In the genomic region with DNA sequence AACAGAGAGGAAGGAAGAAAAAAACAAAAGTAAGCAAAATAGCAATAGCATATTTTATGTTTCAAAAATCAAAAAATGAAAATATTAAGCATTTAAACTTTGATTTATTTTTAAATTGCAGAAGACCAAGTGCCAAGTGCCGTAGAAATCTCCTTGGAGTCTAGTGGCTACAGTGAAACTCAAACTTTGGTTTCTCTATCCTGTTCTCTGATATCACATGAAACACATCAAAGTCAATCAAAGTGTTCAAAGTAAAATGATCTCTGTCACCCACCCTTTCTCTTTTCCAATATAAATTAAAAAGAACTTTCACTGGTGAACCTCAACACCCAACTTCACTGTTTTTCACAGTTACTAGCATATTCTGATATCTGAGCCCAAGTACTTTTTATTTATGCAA, we compare ENCODE assay signal across 15 cellular contexts.
A peak's percentile ranks its signal among the peaks of the same experiment; 100 is the strongest.
DNase-seq lines count a peak whose midpoint lies in the region; ATAC-seq and TF ChIP-seq lines count a peak whose summit lies in the region.
"Had no signal": no experiment of that assay in that cellular context is flagged by ENCODE, and none has a peak within 500 bp of the region (broad histone marks: within the 10 kb centered on the region; RNA-seq: fewer than 3 reads in every experiment).

No MANE protein-coding gene starts in this region.

- H3K4me1 ChIP-seq in CD8-positive, alpha-beta memory T cell (ENCODE audit: insufficient read depth, low read length): peaks cover 49% of the 10 kb centered on the region

- peaks cover 78% of the 10 kb centered on the region for H3K4me1 Mint-ChIP-seq in activated T-cell treated with anti-CD3 and anti-CD28 coated beads, Interleukin-2, amount 50 U/mL, for 24 hours (ENCODE audit: low read depth)
- H3K4me1 Mint-ChIP-seq in activated T-cell treated with anti-CD3 and anti-CD28 coated beads, Interleukin-2, amount 50 U/mL, for 4 hours (ENCODE audit: low read depth): peaks cover 74% of the 10 kb centered on the region
- peaks cover 40 to 63% (median 52%) of the 10 kb centered on the region in 3 donors for H3K4me1 Mint-ChIP-seq in CD8-positive, alpha-beta memory T cell
- H3K4me1 Mint-ChIP-seq in activated CD4-positive, alpha-beta memory T cell treated with anti-CD3 and anti-CD28 coated beads, Interleukin-2, amount 10 ng/mL, durations not matched to agents 7 days and 5 days: peaks cover 40% of the 10 kb centered on the region
- H3K4me1 Mint-ChIP-seq in activated naive CD8-positive, alpha-beta T cell treated with anti-CD3 and anti-CD28 coated beads, Interleukin-2, amount 50 U/mL, for 24 hours: peaks cover 83% of the 10 kb centered on the region
- no peaks in the 10 kb centered on the region for H3K4me1 Mint-ChIP-seq in glutamatergic neuron (ENCODE audit: low read depth, unreplicated experiment)
- H3K4me1 Mint-ChIP-seq: CD14-positive monocyte had no signal

- peaks cover 92% of the 10 kb centered on the region for H3K36me3 Mint-ChIP-seq in activated T-cell treated with anti-CD3 and anti-CD28 coated beads, Interleukin-2, amount 50 U/mL, for 24 hours (ENCODE audit: low read depth)
- peaks cover 43% of the 10 kb centered on the region for H3K36me3 Mint-ChIP-seq in activated T-cell treated with anti-CD3 and anti-CD28 coated beads, Interleukin-2, amount 50 U/mL, for 4 hours (ENCODE audit: insufficient read depth)
- H3K36me3 Mint-ChIP-seq in CD8-positive, alpha-beta memory T cell: peaks cover 3 to 46% (median 9%) of the 10 kb centered on the region in 3 donors
- peaks cover 35% of the 10 kb centered on the region for H3K36me3 Mint-ChIP-seq in activated CD4-positive, alpha-beta memory T cell treated with anti-CD3 and anti-CD28 coated beads, Interleukin-2, amount 10 ng/mL, durations not matched to agents 7 days and 5 days (ENCODE audit: low read depth)
- H3K36me3 Mint-ChIP-seq in activated naive CD8-positive, alpha-beta T cell treated with anti-CD3 and anti-CD28 coated beads, Interleukin-2, amount 50 U/mL, for 24 hours (ENCODE audit: low read depth): peaks cover 49% of the 10 kb centered on the region
- no peaks in the 10 kb centered on the region for H3K36me3 Mint-ChIP-seq in glutamatergic neuron (ENCODE audit: unreplicated experiment)
- H3K36me3 Mint-ChIP-seq: CD14-positive monocyte had no signal

- H3K27me3 ChIP-seq in CD8-positive, alpha-beta memory T cell (ENCODE audit: insufficient read depth, low read length, poor library complexity, severe bottlenecking): no peaks in the 10 kb centered on the region

- H3K4me3 Mint-ChIP-seq in activated T-cell treated with anti-CD3 and anti-CD28 coated beads, Interleukin-2, amount 50 U/mL, for 24 hours: no peak overlapping the region
- H3K4me3 Mint-ChIP-seq in activated T-cell treated with anti-CD3 and anti-CD28 coated beads, Interleukin-2, amount 50 U/mL, for 4 hours: no peak overlapping the region
- peak overlapping the region in 4 of 7 donors; percentile 4 to 38 (median 14) for H3K4me3 Mint-ChIP-seq in CD8-positive, alpha-beta memory T cell
- H3K4me3 Mint-ChIP-seq in activated CD4-positive, alpha-beta memory T cell treated with anti-CD3 and anti-CD28 coated beads, Interleukin-2, amount 10 ng/mL, durations not matched to agents 7 days and 5 days: no peak overlapping the region
- H3K4me3 Mint-ChIP-seq in activated naive CD8-positive, alpha-beta T cell treated with anti-CD3 and anti-CD28 coated beads, Interleukin-2, amount 50 U/mL, for 24 hours: no peak overlapping the region
- no peak overlapping the region for H3K4me3 Mint-ChIP-seq in glutamatergic neuron (ENCODE audit: unreplicated experiment)
- H3K4me3 Mint-ChIP-seq: CD14-positive monocyte had no signal

- H3K9me3 ChIP-seq in CD8-positive, alpha-beta memory T cell (ENCODE audit: low read length): no peaks in the 10 kb centered on the region

- peak overlapping the region; percentile 86 for H3K27ac Mint-ChIP-seq in activated T-cell treated with anti-CD3 and anti-CD28 coated beads, Interleukin-2, amount 50 U/mL, for 24 hours
- H3K27ac Mint-ChIP-seq in CD8-positive, alpha-beta memory T cell: peak overlapping the region in 7 of 8 donors; percentile 5 to 92 (median 49)
- peak overlapping the region; percentile 38 for H3K27ac Mint-ChIP-seq in activated CD4-positive, alpha-beta memory T cell treated with anti-CD3 and anti-CD28 coated beads, Interleukin-2, amount 10 ng/mL, durations not matched to agents 7 days and 5 days
- H3K27ac Mint-ChIP-seq in activated naive CD8-positive, alpha-beta T cell treated with anti-CD3 and anti-CD28 coated beads, Interleukin-2, amount 50 U/mL, for 24 hours: peak overlapping the region; percentile 16
- no peak overlapping the region for H3K27ac Mint-ChIP-seq in glutamatergic neuron (ENCODE audit: unreplicated experiment)
- H3K27ac Mint-ChIP-seq: CD14-positive monocyte had no signal

- CTCF ChIA-PET in CD8-positive, alpha-beta memory T cell (lab: Charles Lee): interaction anchor here (1.3 to 1.8 kb wide), 2 partner anchors 10 to 502 kb away, joined by 3 to 4 read pairs; no protein-coding TSS in a partner anchor
- CTCF ChIA-PET in activated CD4-positive, alpha-beta memory T cell treated with anti-CD3 and anti-CD28 coated beads, Interleukin-2, amount 10 ng/mL, durations not matched to agents 7 days and 5 days (lab: Charles Lee): no interaction called here

- no peaks in the 10 kb centered on the region for H3K27me3 Mint-ChIP-seq in activated T-cell treated with anti-CD3 and anti-CD28 coated beads, Interleukin-2, amount 50 U/mL, for 24 hours
- H3K27me3 Mint-ChIP-seq in activated T-cell treated with anti-CD3 and anti-CD28 coated beads, Interleukin-2, amount 50 U/mL, for 4 hours (ENCODE audit: low read depth): peaks cover 2% of the 10 kb centered on the region
- H3K27me3 Mint-ChIP-seq in CD8-positive, alpha-beta memory T cell: peaks cover 0 to 11% of the 10 kb centered on the region in 2 donors
- no peaks in the 10 kb centered on the region for H3K27me3 Mint-ChIP-seq in activated CD4-positive, alpha-beta memory T cell treated with anti-CD3 and anti-CD28 coated beads, Interleukin-2, amount 10 ng/mL, durations not matched to agents 7 days and 5 days
- H3K27me3 Mint-ChIP-seq in activated naive CD8-positive, alpha-beta T cell treated with anti-CD3 and anti-CD28 coated beads, Interleukin-2, amount 50 U/mL, for 24 hours: no peaks in the 10 kb centered on the region
- no peaks in the 10 kb centered on the region for H3K27me3 Mint-ChIP-seq in glutamatergic neuron (ENCODE audit: unreplicated experiment)

- H3K9me3 Mint-ChIP-seq in activated T-cell treated with anti-CD3 and anti-CD28 coated beads, Interleukin-2, amount 50 U/mL, for 24 hours: no peaks in the 10 kb centered on the region
- no peaks in the 10 kb centered on the region for H3K9me3 Mint-ChIP-seq in activated T-cell treated with anti-CD3 and anti-CD28 coated beads, Interleukin-2, amount 50 U/mL, for 4 hours
- H3K9me3 Mint-ChIP-seq in CD8-positive, alpha-beta memory T cell: no peaks in the 10 kb centered on the region
- H3K9me3 Mint-ChIP-seq in activated CD4-positive, alpha-beta memory T cell treated with anti-CD3 and anti-CD28 coated beads, Interleukin-2, amount 10 ng/mL, durations not matched to agents 7 days and 5 days: no peaks in the 10 kb centered on the region
- H3K9me3 Mint-ChIP-seq in activated naive CD8-positive, alpha-beta T cell treated with anti-CD3 and anti-CD28 coated beads, Interleukin-2, amount 50 U/mL, for 24 hours: no peaks in the 10 kb centered on the region
- no peaks in the 10 kb centered on the region for H3K9me3 Mint-ChIP-seq in glutamatergic neuron (ENCODE audit: unreplicated experiment)
- H3K9me3 Mint-ChIP-seq: CD14-positive monocyte had no signal

- POLR2A ChIA-PET in CD8-positive, alpha-beta memory T cell (lab: Charles Lee): no interaction called here
- POLR2A ChIA-PET in activated CD4-positive, alpha-beta memory T cell treated with anti-CD3 and anti-CD28 coated beads, Interleukin-2, amount 10 ng/mL, durations not matched to agents 7 days and 5 days (lab: Charles Lee): no interaction called here

- TF ChIP-seq CTCF in glutamatergic neuron (IDR thresholded peaks at IDR 0.05; ENCODE audit: partially characterized antibody, unreplicated experiment): no peak

- DNase-seq in activated T-cell treated with anti-CD3 and anti-CD28 coated beads, Interleukin-2, amount 50 U/mL, for 24 hours: no peak
- DNase-seq in activated T-cell treated with anti-CD3 and anti-CD28 coated beads, Interleukin-2, amount 50 U/mL, for 4 hours: no peak
- peak in 1 of 5 donors; percentile 56 for DNase-seq in CD8-positive, alpha-beta memory T cell
- no peak for DNase-seq in activated CD4-positive, alpha-beta memory T cell treated with anti-CD3 and anti-CD28 coated beads, Interleukin-2, amount 10 ng/mL, durations not matched to agents 7 days and 5 days
- no peak for DNase-seq in activated naive CD8-positive, alpha-beta T cell treated with anti-CD3 and anti-CD28 coated beads, Interleukin-2, amount 50 U/mL, for 24 hours
- no peak for DNase-seq in stimulated activated naive CD4-positive, alpha-beta T cell (lab: John Stamatoyannopoulos, UW)
- DNase-seq in occipital lobe (lab: John Stamatoyannopoulos, UW) (no peak), glutamatergic neuron (no peak)
- DNase-seq: NCI-H1048, NCI-H2107, NCI-H226, OCI-M1, RPMI8226 had no signal

- H3K36me3 ChIP-seq in CD8-positive, alpha-beta memory T cell (ENCODE audit: insufficient read depth, low read length): peaks cover 4% of the 10 kb centered on the region

- no peak for ATAC-seq in activated T-cell treated with anti-CD3 and anti-CD28 coated beads, Interleukin-2, amount 50 U/mL, for 4 hours
- ATAC-seq in activated naive CD8-positive, alpha-beta T cell treated with anti-CD3 and anti-CD28 coated beads, Interleukin-2, amount 50 U/mL, for 24 hours: no peak
- ATAC-seq: K562 had no signal

- H3K27ac ChIP-seq in CD8-positive, alpha-beta memory T cell (ENCODE audit: low read depth, low read length): no peak overlapping the region

- no peak overlapping the region for H3K4me3 ChIP-seq in CD8-positive, alpha-beta memory T cell (ENCODE audit: low read length)
- H3K4me3 ChIP-seq: K562 had no signal

Comparison
In these comparisons a context has a peak if more than half of its experiments do, and no peak if none do; other contexts are left out.
1. H3K4me3 Mint-ChIP-seq: peak in CD8-positive, alpha-beta memory T cell (4 of 7); none in activated T-cell treated with anti-CD3 and anti-CD28 coated beads, Interleukin-2, amount 50 U/mL, for 24 hours (single experiment), activated T-cell treated with anti-CD3 and anti-CD28 coated beads, Interleukin-2, amount 50 U/mL, for 4 hours (single experiment), activated CD4-positive, alpha-beta memory T cell treated with anti-CD3 and anti-CD28 coated beads, Interleukin-2, amount 10 ng/mL, durations not matched to agents 7 days and 5 days (single experiment), activated naive CD8-positive, alpha-beta T cell treated with anti-CD3 and anti-CD28 coated beads, Interleukin-2, amount 50 U/mL, for 24 hours (single experiment) and glutamatergic neuron (single experiment).